8 cellular contexts compared by ENCODE assay signal in genomic region chr14:23068792-23069412, GRCh38. TPM values are rescaled to one million over a fixed set of nuclear protein-coding genes. Genes with fewer than 3 reads are reported as not detected.
A peak's percentile ranks its signal among the peaks of the same experiment; 100 is the strongest.
DNase-seq lines count a peak whose midpoint lies in the region; ATAC-seq and TF ChIP-seq lines count a peak whose summit lies in the region.

No MANE protein-coding gene starts in this region.

- peak; percentile 76 for ATAC-seq in CD8-positive, alpha-beta T cell
- ATAC-seq in GM21737 (IDR thresholded peaks at IDR 0.05; ENCODE audit: unreplicated experiment) = peak; percentile 58
- peak; percentile 78 to 81 (median 79) for ATAC-seq in psoas muscle

- H3K27me3 ChIP-seq in CD8-positive, alpha-beta T cell (ENCODE audit: insufficient read depth, low read length) = no peaks in the 10 kb centered on the region
- H3K27me3 ChIP-seq in psoas muscle (ENCODE audit: insufficient read depth in 3 of 3, low read length in 2 of 3) = no peaks in the 10 kb centered on the region

- no peak overlapping the region for H3K4me3 Mint-ChIP-seq in CD8-positive, alpha-beta T cell
- peak overlapping the region; percentile 82 for H3K4me3 Mint-ChIP-seq in glutamatergic neuron (ENCODE audit: unreplicated experiment)

- H3K4me1 Mint-ChIP-seq in CD8-positive, alpha-beta T cell (ENCODE audit: low read depth) = peaks cover 46% of the 10 kb centered on the region
- H3K4me1 Mint-ChIP-seq in glutamatergic neuron (ENCODE audit: low read depth, unreplicated experiment) = peaks cover 26% of the 10 kb centered on the region

- H3K36me3 ChIP-seq in CD8-positive, alpha-beta T cell (ENCODE audit: insufficient read depth, low read length) = peaks cover 47% of the 10 kb centered on the region
- peaks cover 21 to 77% of the 10 kb centered on the region in 2 donors for H3K36me3 ChIP-seq in psoas muscle (ENCODE audit: insufficient read depth in 1 of 2, low read depth in 1 of 2)

- H3K4me1 ChIP-seq in CD8-positive, alpha-beta T cell (ENCODE audit: insufficient read depth, low read length) = peaks cover 28% of the 10 kb centered on the region
- peaks cover 39% of the 10 kb centered on the region for H3K4me1 ChIP-seq in psoas muscle

- intact Hi-C loops in CD8-positive, alpha-beta T cell (cut with DNase I, micrococcal nuclease) = loop anchor here (1.0 to 2.0 kb wide), 5 partner anchors 40 to 311 kb away; partner anchors contain the start of gene SLC7A8 (in 1 of the 2)
- intact Hi-C loops in psoas muscle (cut with DNase I) = no loop called here

- DNase-seq in CD8-positive, alpha-beta T cell = peak; percentile 52 to 77 (median 71)
- DNase-seq in NAMALWA (ENCODE audit: low spot score) (peak; percentile 90), glutamatergic neuron (peak; percentile 80), psoas muscle (peak; percentile 68 to 79), NCI-H526 (lab: John Stamatoyannopoulos, UW) (no peak)
- DNase-seq in activated T-helper 9 cell treated with anti-CD3 and anti-CD28 coated beads, Interleukin-2, amount 50 U/mL, for 16 hours (ENCODE audit: low read depth) = peak; percentile 61
- no peak for DNase-seq in stimulated activated naive CD4-positive, alpha-beta T cell treated with Interleukin-2 at 50 U/mL for 16 hours (lab: John Stamatoyannopoulos, UW)

- H3K27ac ChIP-seq in CD8-positive, alpha-beta T cell (ENCODE audit: low read depth, low read length) = no peak overlapping the region
- H3K27ac ChIP-seq in psoas muscle = peak overlapping the region; percentile 1

- TF ChIP-seq CTCF in CD8-positive, alpha-beta T cell (IDR thresholded peaks at IDR 0.05) = peak; percentile 99
- TF ChIP-seq CTCF in glutamatergic neuron (IDR thresholded peaks at IDR 0.05; ENCODE audit: partially characterized antibody, unreplicated experiment) (peak; percentile 93), psoas muscle (IDR thresholded peaks at IDR 0.05) (peak; percentile 97)

- POLR2A ChIA-PET in CD8-positive, alpha-beta T cell (lab: Charles Lee) = interaction anchor here (0.6 to 1.9 kb wide), 5 partner anchors 10 to 232 kb away, joined by 3 to 11 read pairs (median 6); partner anchors contain the start of genes ACIN1 and C14orf119

- no peaks in the 10 kb centered on the region for H3K9me3 ChIP-seq in CD8-positive, alpha-beta T cell (ENCODE audit: low read length)
- no peaks in the 10 kb centered on the region for H3K9me3 ChIP-seq in psoas muscle

- no peak overlapping the region for H3K4me3 ChIP-seq in CD8-positive, alpha-beta T cell (ENCODE audit: low read depth, low read length)
- H3K4me3 ChIP-seq in psoas muscle = peak overlapping the region; percentile 10

- no peaks in the 10 kb centered on the region for H3K27me3 Mint-ChIP-seq in CD8-positive, alpha-beta T cell (ENCODE audit: low read depth)
- H3K27me3 Mint-ChIP-seq in glutamatergic neuron (ENCODE audit: unreplicated experiment) = peaks cover 7% of the 10 kb centered on the region

- no peaks in the 10 kb centered on the region for H3K9me3 Mint-ChIP-seq in CD8-positive, alpha-beta T cell
- peaks cover 8% of the 10 kb centered on the region for H3K9me3 Mint-ChIP-seq in glutamatergic neuron (ENCODE audit: unreplicated experiment)

- peaks cover 74% of the 10 kb centered on the region for H3K36me3 Mint-ChIP-seq in CD8-positive, alpha-beta T cell
- peaks cover 5% of the 10 kb centered on the region for H3K36me3 Mint-ChIP-seq in glutamatergic neuron (ENCODE audit: unreplicated experiment)

- 30 to 35% (median 31%) methylated on average over 8 of the region's 8 CpGs for WGBS in psoas muscle, 3 donors

- H3K27ac Mint-ChIP-seq in CD8-positive, alpha-beta T cell = peak overlapping the region; percentile 39
- peak overlapping the region; percentile 68 for H3K27ac Mint-ChIP-seq in glutamatergic neuron (ENCODE audit: unreplicated experiment)

- CTCF ChIA-PET in CD8-positive, alpha-beta T cell (lab: Charles Lee) = interaction anchor here (0.7 to 24.2 kb wide), 56 partner anchors 9 to 498 kb away, joined by 3 to 1218 read pairs (median 5); partner anchors contain the start of genes ACIN1, AJUBA, C14orf119 and CDH24

RNA-seq across cellular contexts. Expression of gene CDH24, which starts 11.6 kb away (rescaled TPM):
- 1 to 10 TPM; 1.5 to 2.1 TPM for total RNA-seq in CD8-positive, alpha-beta T cell
- 164 TPM for total RNA-seq in glutamatergic neuron (ENCODE audit: unreplicated experiment)
- under 1 TPM; 0.30 to 0.77 (median 0.32) TPM for total RNA-seq in psoas muscle
- under 1 TPM; 0.31 to 0.51 (median 0.35) TPM for polyA plus RNA-seq in psoas muscle

RNA-seq across cellular contexts. Expression of gene ACIN1, which starts 26.0 kb away (rescaled TPM):
- total RNA-seq in CD8-positive, alpha-beta T cell = 100 to 1,000 TPM; 303 to 313 TPM
- total RNA-seq in glutamatergic neuron (ENCODE audit: unreplicated experiment) (341 TPM), psoas muscle (10 to 100 TPM; 75.3 to 83.2 (median 82.2) TPM)
- 10 to 100 TPM; 45.2 to 57.6 (median 53.5) TPM for polyA plus RNA-seq in psoas muscle

RNA-seq across cellular contexts. Expression of gene C14orf119, which starts 26.4 kb away (rescaled TPM):
- total RNA-seq in CD8-positive, alpha-beta T cell = 1 to 10 TPM; 3.5 to 3.8 TPM
- 40.3 TPM for total RNA-seq in glutamatergic neuron (ENCODE audit: unreplicated experiment)
- total RNA-seq in psoas muscle = 10 to 100 TPM; 24.2 to 31.3 (median 27.0) TPM
- 10 to 100 TPM; 23.2 to 65.3 (median 47.1) TPM for polyA plus RNA-seq in psoas muscle

RNA-seq across cellular contexts. Expression of gene PSMB11, which starts 26.9 kb away (rescaled TPM):
- not detected for total RNA-seq in CD8-positive, alpha-beta T cell
- not detected for total RNA-seq in glutamatergic neuron (ENCODE audit: unreplicated experiment)
- not detected for total RNA-seq in psoas muscle
- polyA plus RNA-seq in psoas muscle = under 1 TPM in 2 of 3 donors, not detected in 1; 0.03 to 0.51 TPM

RNA-seq across cellular contexts. Expression of gene PSMB5, which starts 34.2 kb away (rescaled TPM):
- 10 to 100 TPM; 18.6 to 20.2 TPM for total RNA-seq in CD8-positive, alpha-beta T cell
- total RNA-seq in glutamatergic neuron (ENCODE audit: unreplicated experiment) (289 TPM), psoas muscle (100 to 1,000 TPM; 156 to 307 (median 250) TPM)
- polyA plus RNA-seq in psoas muscle = 100 to 1,000 TPM; 304 to 619 (median 496) TPM

Comparison
In these comparisons a context has a peak if more than half of its experiments do, and no peak if none do; other contexts are left out.
1. DNase-seq: peak in CD8-positive, alpha-beta T cell (7 of 7), NAMALWA (single experiment), activated T-helper 9 cell treated with anti-CD3 and anti-CD28 coated beads, Interleukin-2, amount 50 U/mL, for 16 hours (single experiment), glutamatergic neuron (single experiment) and psoas muscle (2 of 2); none in NCI-H526 (0 of 2) and stimulated activated naive CD4-positive, alpha-beta T cell treated with Interleukin-2 at 50 U/mL for 16 hours (single experiment).
2. RNA of gene CDH24, which starts 11.6 kb away (total RNA-seq): 164 TPM in glutamatergic neuron (single experiment); 1.5 to 2.1 TPM in CD8-positive, alpha-beta T cell and 0.30 to 0.77 TPM in psoas muscle; every median in the first group is over 10 times any median in the second.
3. intact Hi-C loops: an anchor here in CD8-positive, alpha-beta T cell (1.0 to 2.0 kb wide); none called in psoas muscle.
4. Peak in every context shown above with its lines, with median percentiles within 50 percentile points of each other: ATAC-seq and CTCF ChIP-seq.